Comparison of ENCODE assay signal across 19 cellular contexts in the genomic region with DNA sequence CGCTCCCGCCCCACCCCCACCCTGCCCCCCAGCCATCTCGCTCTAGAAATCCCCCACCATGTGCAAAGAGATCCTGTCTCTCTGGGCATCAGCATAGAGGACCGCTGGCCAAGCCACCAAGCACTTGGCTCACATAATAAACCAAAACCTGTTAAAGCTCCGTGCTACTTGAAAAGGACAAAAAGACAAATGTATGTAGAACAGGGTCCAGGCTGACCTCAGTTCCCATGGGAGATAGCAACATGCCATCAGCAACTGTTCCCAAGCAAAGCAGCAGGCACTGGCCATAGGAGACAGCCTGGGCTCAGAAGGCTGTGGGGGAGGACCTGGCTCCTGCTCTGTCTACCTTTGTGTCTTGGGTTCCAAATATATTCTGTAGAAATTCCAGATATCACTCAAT. TPM values are rescaled to one million over a fixed set of nuclear protein-coding genes. Genes with fewer than 3 reads are reported as not detected.
DNase-seq lines count a peak whose midpoint lies in the region; ATAC-seq, FAIRE-seq and TF ChIP-seq lines count a peak whose summit lies in the region.
"Had no signal": no experiment of that assay in that cellular context is flagged by ENCODE, and none has a peak within 500 bp of the region (broad histone marks: within the 10 kb centered on the region; RNA-seq: fewer than 3 reads in every experiment).

No MANE protein-coding gene starts in this region.

- no peaks in the 10 kb centered on the region for H3K27me3 Mint-ChIP-seq in activated naive CD4-positive, alpha-beta T cell treated with anti-CD3 and anti-CD28 coated beads, Interleukin-2, amount 50 U/mL, for 24 hours
- no peaks in the 10 kb centered on the region for H3K27me3 Mint-ChIP-seq in T-cell
- peaks cover 3% of the 10 kb centered on the region for H3K27me3 Mint-ChIP-seq in type B pancreatic cell
- H3K27me3 Mint-ChIP-seq in HFFc6 (ENCODE audit: insufficient read depth): peaks cover 39% of the 10 kb centered on the region
- H3K27me3 Mint-ChIP-seq in Caco-2 (ENCODE audit: insufficient read depth, unreplicated experiment): peaks cover 8% of the 10 kb centered on the region

- TF ChIP-seq CTCF in coronary artery (IDR thresholded peaks at IDR 0.05) (no peak), type B pancreatic cell (conservative IDR thresholded peaks at IDR 0.05) (no peak), HFFc6 (IDR thresholded peaks at IDR 0.05) (no peak), Caco-2 (IDR thresholded peaks at IDR 0.05; ENCODE audit: insufficient read depth in 1 of 2, low read depth in 1 of 2, low read length in 1 of 2, severe bottlenecking in 1 of 2, unreplicated experiment in 1 of 2) (no peak)

- DNase-seq in activated naive CD4-positive, alpha-beta T cell treated with Interleukin-2 at 50 U/mL for 16 hours: no peak
- DNase-seq in T-cell: no peak
- DNase-seq in coronary artery (ENCODE audit: low spot score): peak; percentile 46
- DNase-seq in type B pancreatic cell (ENCODE audit: extremely low spot score, unreplicated experiment): peak; percentile 34
- no peak for DNase-seq in HFFc6
- no peak for DNase-seq in H54 (ENCODE audit: insufficient read length, low spot score)
- DNase-seq in Caco-2: no peak
- DNase-seq: NCI-H1436 treated with DMSO at 0.1 percent for 48 hours; NK-92 treated with Interleukin-12 subunit alpha and Interleukin-12 subunit beta, amount 100 ng/mL, for 24 hours; SHP77; T1000 had no signal

- POLR2A ChIA-PET in T-cell (lab: Charles Lee): no interaction called here
- POLR2A ChIA-PET in Caco-2 (lab: Charles Lee): no interaction called here

- peaks cover 8% of the 10 kb centered on the region for H3K36me3 Mint-ChIP-seq in activated naive CD4-positive, alpha-beta T cell treated with anti-CD3 and anti-CD28 coated beads, Interleukin-2, amount 50 U/mL, for 24 hours
- no peaks in the 10 kb centered on the region for H3K36me3 Mint-ChIP-seq in T-cell
- H3K36me3 Mint-ChIP-seq in type B pancreatic cell: no peaks in the 10 kb centered on the region
- H3K36me3 Mint-ChIP-seq in HFFc6 (ENCODE audit: low read depth): no peaks in the 10 kb centered on the region
- no peaks in the 10 kb centered on the region for H3K36me3 Mint-ChIP-seq in Caco-2 (ENCODE audit: insufficient read depth, unreplicated experiment)

- H3K9me3 Mint-ChIP-seq in activated naive CD4-positive, alpha-beta T cell treated with anti-CD3 and anti-CD28 coated beads, Interleukin-2, amount 50 U/mL, for 24 hours: peaks cover 15% of the 10 kb centered on the region
- no peaks in the 10 kb centered on the region for H3K9me3 Mint-ChIP-seq in T-cell
- H3K9me3 Mint-ChIP-seq in type B pancreatic cell: no peaks in the 10 kb centered on the region
- peaks cover 6% of the 10 kb centered on the region; the same call in 1 of the 2 replicates for H3K9me3 Mint-ChIP-seq in HFFc6
- H3K9me3 Mint-ChIP-seq in Caco-2 (ENCODE audit: unreplicated experiment): peaks cover 9% of the 10 kb centered on the region

- intact Hi-C loops in Caco-2 (cut with micrococcal nuclease; ENCODE audit: unreplicated experiment): no loop called here

- H3K9me3 ChIP-seq in Caco-2: 0 out of 2 replicates have a peak, but pooled peaks cover 4% of the 10 kb centered on the region

- H3K4me3 ChIP-seq in coronary artery: no peak overlapping the region
- H3K4me3 ChIP-seq in Caco-2 (ENCODE audit: low read depth, low read length): no peak overlapping the region
- H3K4me3 ChIP-seq: smooth muscle cell had no signal

- peaks cover 96% of the 10 kb centered on the region for H3K4me1 Mint-ChIP-seq in activated naive CD4-positive, alpha-beta T cell treated with anti-CD3 and anti-CD28 coated beads, Interleukin-2, amount 50 U/mL, for 24 hours
- H3K4me1 Mint-ChIP-seq in T-cell: peaks cover 87 to 96% (median 91%) of the 10 kb centered on the region in 3 donors
- H3K4me1 Mint-ChIP-seq in type B pancreatic cell (ENCODE audit: unreplicated experiment): peaks cover 11% of the 10 kb centered on the region
- H3K4me1 Mint-ChIP-seq in HFFc6 (ENCODE audit: low read depth): peaks cover 7% of the 10 kb centered on the region; the same call in 1 of the 2 replicates
- H3K4me1 Mint-ChIP-seq in Caco-2 (ENCODE audit: low read depth, unreplicated experiment): no peaks in the 10 kb centered on the region

- peak overlapping the region; percentile 98 for H3K27ac Mint-ChIP-seq in activated naive CD4-positive, alpha-beta T cell treated with anti-CD3 and anti-CD28 coated beads, Interleukin-2, amount 50 U/mL, for 24 hours
- H3K27ac Mint-ChIP-seq in T-cell (peak overlapping the region; percentile 98 to 99), type B pancreatic cell (no peak overlapping the region), HFFc6 (no peak overlapping the region), Caco-2 (ENCODE audit: unreplicated experiment) (no peak overlapping the region)
- H3K27ac Mint-ChIP-seq: progenitor cell of endocrine pancreas had no signal

- no peak overlapping the region for H3K4me3 Mint-ChIP-seq in activated naive CD4-positive, alpha-beta T cell treated with anti-CD3 and anti-CD28 coated beads, Interleukin-2, amount 50 U/mL, for 24 hours
- H3K4me3 Mint-ChIP-seq in T-cell (peak overlapping the region in 2 of 3 donors; percentile 26 to 64), type B pancreatic cell (no peak overlapping the region), HFFc6 (no peak overlapping the region), Caco-2 (ENCODE audit: unreplicated experiment) (no peak overlapping the region)

- no peaks in the 10 kb centered on the region for H3K27me3 ChIP-seq in Caco-2 (replicated peaks; ENCODE audit: control insufficient read depth, insufficient read depth, low read length)

- CTCF ChIA-PET in T-cell (lab: Charles Lee): interaction anchor here in 1 of 2 donors (1.2 kb wide), 1 partner anchor 50 kb away, joined by 3 read pairs; no protein-coding TSS in a partner anchor
- CTCF ChIA-PET in Caco-2 (lab: Charles Lee): no interaction called here

- H3K27ac ChIP-seq in coronary artery: no peak overlapping the region
- H3K27ac ChIP-seq: KMS-11 had no signal

- TF ChIP-seq POLR2A in H54 (IDR thresholded peaks at IDR 0.05; ENCODE audit: low read depth, low read length): no peak

- no peak for FAIRE-seq in H54 (lab: Jason Lieb, UNC)
- FAIRE-seq: endometrium, GM19239 had no signal

- no TSS peak for BruUV-seq in Caco-2 (replicated peaks; lab: Mats Ljungman, UMichigan)

- no peaks in the 10 kb centered on the region for H3K36me3 ChIP-seq in Caco-2 (ENCODE audit: control insufficient read depth, insufficient read depth, low read length)

- no peaks in the 10 kb centered on the region for H3K4me1 ChIP-seq in Caco-2

- ATAC-seq in T-cell (replicated peaks in 1 of 4): no peak
- ATAC-seq: left lobe of liver had no signal

RNA-seq across cellular contexts. Expression of a gene that starts 38.4 kb away (rescaled TPM):
- total RNA-seq in T-cell: 1 to 10 TPM in 1 of 5 donors, under 1 TPM in 4; 0.14 to 1.4 (median 0.46) TPM
- 0.57 and 46.8 TPM in 2 replicates for total RNA-seq in type B pancreatic cell (ENCODE audit: low replicate concordance)
- not detected for total RNA-seq in HFFc6 (2021; fragmentation: NEBNext Ultra II Directional; extraction: Animal tissue kit (Norgen Biotek cat#: 25700))
- not detected in 2 replicates for total RNA-seq in Caco-2 (2022)
- total RNA-seq: fibroblast of villous mesenchyme, progenitor cell of endocrine pancreas had no signal

Comparison
In these comparisons a context has a peak if more than half of its experiments do, and no peak if none do; other contexts are left out.
1. H3K27ac Mint-ChIP-seq: peak in activated naive CD4-positive, alpha-beta T cell treated with anti-CD3 and anti-CD28 coated beads, Interleukin-2, amount 50 U/mL, for 24 hours (single experiment) and T-cell (2 of 2); none in type B pancreatic cell (single experiment), HFFc6 (single experiment) and Caco-2 (single experiment).
2. H3K4me3 Mint-ChIP-seq: peak in T-cell (2 of 3); none in activated naive CD4-positive, alpha-beta T cell treated with anti-CD3 and anti-CD28 coated beads, Interleukin-2, amount 50 U/mL, for 24 hours (single experiment), type B pancreatic cell (single experiment), HFFc6 (single experiment) and Caco-2 (single experiment).
3. DNase-seq: peak in coronary artery (single experiment) and type B pancreatic cell (single experiment); none in activated naive CD4-positive, alpha-beta T cell treated with Interleukin-2 at 50 U/mL for 16 hours (single experiment), T-cell (0 of 34), HFFc6 (single experiment), H54 (single experiment) and Caco-2 (0 of 2).